ENCODE assay signal across 17 cellular contexts in genomic region chr2:144201868-144202468, GRCh38.
DNase-seq lines count a peak whose midpoint lies in the region; ATAC-seq and TF ChIP-seq lines count a peak whose summit lies in the region.
"Had no signal": no experiment of that assay in that cellular context is flagged by ENCODE, and none has a peak within 500 bp of the region (broad histone marks: within the 10 kb centered on the region; RNA-seq: fewer than 3 reads in every experiment).

No MANE protein-coding gene starts in this region.

- H3K4me1 Mint-ChIP-seq in natural killer cell treated with Interleukin-12 subunit alpha and Interleukin-12 subunit beta and Interleukin-15 and Interleukin-18, amount 100 ng/mL, for 72 hours (ENCODE audit: low read depth in 2 of 2) = peaks cover 42 to 45% of the 10 kb centered on the region in 2 donors
- peaks cover 19 to 20% of the 10 kb centered on the region in 2 donors for H3K4me1 Mint-ChIP-seq in natural killer cell
- peaks cover 13% of the 10 kb centered on the region for H3K4me1 Mint-ChIP-seq in T-helper 1 cell treated with Interleukin-12 subunit alpha and Interleukin-12 subunit beta and Interleukin-4 antibody, amounts not matched to agents 30 μg/mL and 1 μg/mL, for 36 hours (ENCODE audit: low read depth)
- H3K4me1 Mint-ChIP-seq: endodermal cell had no signal

- peaks cover 7% of the 10 kb centered on the region for H3K9me3 Mint-ChIP-seq in natural killer cell treated with Interleukin-12 subunit alpha and Interleukin-12 subunit beta and Interleukin-15 and Interleukin-18, amount 100 ng/mL, for 72 hours
- no peaks in the 10 kb centered on the region for H3K9me3 Mint-ChIP-seq in natural killer cell
- no peaks in the 10 kb centered on the region for H3K9me3 Mint-ChIP-seq in T-helper 1 cell treated with Interleukin-12 subunit alpha and Interleukin-12 subunit beta and Interleukin-4 antibody, amounts not matched to agents 30 μg/mL and 1 μg/mL, for 36 hours

- H3K27me3 Mint-ChIP-seq in natural killer cell treated with Interleukin-12 subunit alpha and Interleukin-12 subunit beta and Interleukin-15 and Interleukin-18, amount 100 ng/mL, for 72 hours = no peaks in the 10 kb centered on the region
- H3K27me3 Mint-ChIP-seq in natural killer cell (ENCODE audit: low read depth in 2 of 2) = no peaks in the 10 kb centered on the region
- no peaks in the 10 kb centered on the region for H3K27me3 Mint-ChIP-seq in T-helper 1 cell treated with Interleukin-12 subunit alpha and Interleukin-12 subunit beta and Interleukin-4 antibody, amounts not matched to agents 30 μg/mL and 1 μg/mL, for 36 hours (ENCODE audit: low read depth)

- peaks cover 24% of the 10 kb centered on the region for H3K36me3 Mint-ChIP-seq in natural killer cell treated with Interleukin-12 subunit alpha and Interleukin-12 subunit beta and Interleukin-15 and Interleukin-18, amount 100 ng/mL, for 72 hours
- H3K36me3 Mint-ChIP-seq in natural killer cell = peaks cover 7% of the 10 kb centered on the region
- peaks cover 6% of the 10 kb centered on the region for H3K36me3 Mint-ChIP-seq in T-helper 1 cell treated with Interleukin-12 subunit alpha and Interleukin-12 subunit beta and Interleukin-4 antibody, amounts not matched to agents 30 μg/mL and 1 μg/mL, for 36 hours (ENCODE audit: low read depth)

- H3K27ac Mint-ChIP-seq in natural killer cell treated with Interleukin-12 subunit alpha and Interleukin-12 subunit beta and Interleukin-15 and Interleukin-18, amount 100 ng/mL, for 72 hours = peak overlapping the region; percentile 78 to 79
- H3K27ac Mint-ChIP-seq in natural killer cell = peak overlapping the region in 1 of 2 donors; percentile 9
- H3K27ac Mint-ChIP-seq in T-helper 1 cell treated with Interleukin-12 subunit alpha and Interleukin-12 subunit beta and Interleukin-4 antibody, amounts not matched to agents 30 μg/mL and 1 μg/mL, for 36 hours = peak overlapping the region; percentile 42
- H3K27ac Mint-ChIP-seq: endodermal cell had no signal

- intact Hi-C loops in natural killer cell (cut with micrococcal nuclease) = no loop called here

- ATAC-seq in natural killer cell treated with Interleukin-12 subunit alpha and Interleukin-12 subunit beta and Interleukin-15 and Interleukin-18, amount 100 ng/mL, for 72 hours = peak; percentile 64 to 79
- no peak for ATAC-seq in natural killer cell
- peak; percentile 68 for ATAC-seq in stimulated activated naive CD8-positive, alpha-beta T cell treated with anti-CD3 and anti-CD28 coated beads, Interleukin-15, Interleukin-2, amounts not matched to agents 100 U/mL and 50 U/mL, for 24 hours
- ATAC-seq: mucosa of descending colon had no signal

- peak overlapping the region; percentile 62 for H3K4me3 Mint-ChIP-seq in natural killer cell treated with Interleukin-12 subunit alpha and Interleukin-12 subunit beta and Interleukin-15 and Interleukin-18, amount 100 ng/mL, for 72 hours
- H3K4me3 Mint-ChIP-seq in natural killer cell = no peak overlapping the region
- no peak overlapping the region for H3K4me3 Mint-ChIP-seq in T-helper 1 cell treated with Interleukin-12 subunit alpha and Interleukin-12 subunit beta and Interleukin-4 antibody, amounts not matched to agents 30 μg/mL and 1 μg/mL, for 36 hours
- H3K4me3 Mint-ChIP-seq: endodermal cell had no signal

- no peak overlapping the region for H3K4me3 ChIP-seq in choroid plexus epithelial cell (ENCODE audit: low read depth, low read length)
- H3K4me3 ChIP-seq: breast epithelium, mucosa of descending colon, SK-N-MC had no signal

- no peak for DNase-seq in natural killer cell treated with Interleukin-12 subunit alpha and Interleukin-12 subunit beta and Interleukin-15 and Interleukin-18, amount 100 ng/mL, for 72 hours (ENCODE audit: low spot score)
- DNase-seq in natural killer cell (no peak), choroid plexus epithelial cell (ENCODE audit: low read depth) (peak; percentile 46), cerebellar nuclear complex (lab: John Stamatoyannopoulos, UW) (no peak), NOMO-1 treated with DMSO at 0.1 percent for 48 hours (lab: John Stamatoyannopoulos, UW; ENCODE audit: unreplicated experiment) (no peak), GM19240 (ENCODE audit: insufficient read length, low spot score) (no peak)
- peak; percentile 22 for DNase-seq in stimulated activated naive CD8-positive, alpha-beta T cell treated with anti-CD3 and anti-CD28 coated beads, Interleukin-15, Interleukin-2, amounts not matched to agents 100 U/mL and 50 U/mL, for 24 hours
- DNase-seq: DMS 273 treated with DMSO at 0.1 percent for 48 hours; endodermal cell; head of caudate nucleus; mucosa of descending colon; NCI-H1436; NCI-H446 treated with DMSO at 0.1 percent for 48 hours; stimulated activated CD4-positive, alpha-beta T cell treated with anti-CD3 and anti-CD28 coated beads, Interleukin-12 subunit alpha, Interleukin-12 subunit beta, amount 100 ng/mL, for 4 hours had no signal

- no peak for TF ChIP-seq CTCF in natural killer cell (IDR thresholded peaks at IDR 0.05)
- no peak for TF ChIP-seq CTCF in choroid plexus epithelial cell (conservative IDR thresholded peaks at IDR 0.05; ENCODE audit: low read depth, low read length)

Comparison
In these comparisons a context has a peak if more than half of its experiments do, and no peak if none do; other contexts are left out.
1. ATAC-seq: peak in natural killer cell treated with Interleukin-12 subunit alpha and Interleukin-12 subunit beta and Interleukin-15 and Interleukin-18, amount 100 ng/mL, for 72 hours (2 of 2) and stimulated activated naive CD8-positive, alpha-beta T cell treated with anti-CD3 and anti-CD28 coated beads, Interleukin-15, Interleukin-2, amounts not matched to agents 100 U/mL and 50 U/mL, for 24 hours (single experiment); none in natural killer cell (0 of 3).
2. DNase-seq: peak in choroid plexus epithelial cell (single experiment) and stimulated activated naive CD8-positive, alpha-beta T cell treated with anti-CD3 and anti-CD28 coated beads, Interleukin-15, Interleukin-2, amounts not matched to agents 100 U/mL and 50 U/mL, for 24 hours (single experiment); none in natural killer cell treated with Interleukin-12 subunit alpha and Interleukin-12 subunit beta and Interleukin-15 and Interleukin-18, amount 100 ng/mL, for 72 hours (single experiment), natural killer cell (single experiment), cerebellar nuclear complex (0 of 2), NOMO-1 treated with DMSO at 0.1 percent for 48 hours (single experiment) and GM19240 (single experiment).